8 cellular contexts compared by ENCODE assay signal in genomic region chr12:55929306-55929791, GRCh38. TPM values are rescaled to one million over a fixed set of nuclear protein-coding genes. Genes with fewer than 3 reads are reported as not detected.
DNase-seq lines count a peak whose midpoint lies in the region; TF ChIP-seq lines count a peak whose summit lies in the region.

No MANE protein-coding gene starts in this region.

- H2AFZ ChIP-seq in neural progenitor cell (replicated peaks) = no peak overlapping the region

- TF ChIP-seq POLR2A in vagina (IDR thresholded peaks at IDR 0.05) = no peak

- CTCF ChIA-PET in HEK293 (lab: Yijun Ruan, JAX) = interaction anchor here (0.6 to 1.6 kb wide), 6 partner anchors 10 to 133 kb away, joined by 3 to 15 read pairs (median 4); no protein-coding TSS in a partner anchor

- H3K9me3 ChIP-seq in HEK293 (ENCODE audit: control insufficient read depth, insufficient read depth, low read depth, low read length) = no peaks in the 10 kb centered on the region
- no peaks in the 10 kb centered on the region for H3K9me3 ChIP-seq in neural progenitor cell (ENCODE audit: low read depth)
- H3K9me3 ChIP-seq in vagina = no peaks in the 10 kb centered on the region

- no peaks in the 10 kb centered on the region for H3K27me3 Mint-ChIP-seq in activated naive CD4-positive, alpha-beta T cell treated with anti-CD3 and anti-CD28 coated beads, Interleukin-2, amount 50 U/mL, for 24 hours
- peaks cover 26% of the 10 kb centered on the region for H3K27me3 Mint-ChIP-seq in neural progenitor cell (ENCODE audit: insufficient read depth, low read depth)

- DNase-seq in GM12865 (ENCODE audit: low read depth) (peak; percentile 92), SIG-M5 (lab: John Stamatoyannopoulos, UW) (peak; percentile 35), neural progenitor cell (ENCODE audit: low spot score) (no peak), vagina (ENCODE audit: extremely low spot score in 2 of 2) (no peak), G401 (ENCODE audit: low spot score) (no peak), NCI-H524 (lab: John Stamatoyannopoulos, UW) (no peak)

- intact Hi-C loops in vagina (cut with DNase I) = no loop called here

- peaks cover 4% of the 10 kb centered on the region; the same call in 1 of the 2 replicates for H3K4me1 ChIP-seq in HEK293 (ENCODE audit: control insufficient read depth, insufficient read depth, low read length)
- H3K4me1 ChIP-seq in neural progenitor cell = peaks cover 9% of the 10 kb centered on the region
- H3K4me1 ChIP-seq in vagina = peaks cover 71% of the 10 kb centered on the region

- peak overlapping the region; percentile 19; the same call in 1 of the 2 replicates for H3K27ac ChIP-seq in HEK293 (ENCODE audit: extremely low read depth, low read depth, low read length)
- H3K27ac ChIP-seq in neural progenitor cell = no peak overlapping the region
- H3K27ac ChIP-seq in vagina = peak overlapping the region; percentile 94

- H3K4me3 ChIP-seq in GM12865 (ENCODE audit: low read depth, low read length) (peak overlapping the region; percentile 79), HEK293 (ENCODE audit: low read depth, low read length) (no peak overlapping the region), neural progenitor cell (no peak overlapping the region), vagina (no peak overlapping the region)

- no peaks in the 10 kb centered on the region for H3K9me3 Mint-ChIP-seq in activated naive CD4-positive, alpha-beta T cell treated with anti-CD3 and anti-CD28 coated beads, Interleukin-2, amount 50 U/mL, for 24 hours
- H3K9me3 Mint-ChIP-seq in neural progenitor cell = no peaks in the 10 kb centered on the region

- H3K4me1 Mint-ChIP-seq in activated naive CD4-positive, alpha-beta T cell treated with anti-CD3 and anti-CD28 coated beads, Interleukin-2, amount 50 U/mL, for 24 hours = peaks cover 55% of the 10 kb centered on the region
- H3K4me1 Mint-ChIP-seq in neural progenitor cell = peaks cover 38% of the 10 kb centered on the region

- H3K4me3 Mint-ChIP-seq in activated naive CD4-positive, alpha-beta T cell treated with anti-CD3 and anti-CD28 coated beads, Interleukin-2, amount 50 U/mL, for 24 hours = peak overlapping the region; percentile 99
- H3K4me3 Mint-ChIP-seq in neural progenitor cell = peak overlapping the region; percentile 99

- H3K9ac ChIP-seq in neural progenitor cell = no peak overlapping the region

- in situ Hi-C loops in G401 (cut with HindIII; ENCODE audit: low sequenced_read_pairs) = no loop called here

- peaks cover 57% of the 10 kb centered on the region for H3F3A ChIP-seq in neural progenitor cell (ENCODE audit: low read depth)

- H3K4me2 ChIP-seq in neural progenitor cell = no peak overlapping the region

- TF ChIP-seq CTCF in GM12865 (IDR thresholded peaks at IDR 0.05; ENCODE audit: insufficient read depth, low read depth, low read length, missing control alignments) (no peak), HEK293 (tag by site-specific recombination; IDR thresholded peaks at IDR 0.05) (no peak), neural progenitor cell (IDR thresholded peaks at IDR 0.05) (no peak), vagina (IDR thresholded peaks at IDR 0.05) (no peak)

- peaks cover 23% of the 10 kb centered on the region for H4K20me1 ChIP-seq in neural progenitor cell (ENCODE audit: low read depth)

- H3K27me3 ChIP-seq in neural progenitor cell = peaks cover 33% of the 10 kb centered on the region
- no peaks in the 10 kb centered on the region for H3K27me3 ChIP-seq in vagina

- POLR2A ChIA-PET in HEK293 (lab: Yijun Ruan, JAX) = interaction anchor here (1.0 to 4.4 kb wide), 3 partner anchors 78 to 100 kb away, joined by 3 to 42 read pairs (median 9); partner anchors contain the start of gene DNAJC14

- H3K36me3 ChIP-seq in HEK293 (ENCODE audit: control insufficient read depth in 2 of 2, insufficient read depth in 1 of 2, low read length in 2 of 2) = peaks cover 0 to 6% of the 10 kb centered on the region in 2 experiments; a peak in 2 of 3 replicates
- H3K36me3 ChIP-seq in neural progenitor cell = peaks cover 6% of the 10 kb centered on the region
- no peaks in the 10 kb centered on the region for H3K36me3 ChIP-seq in vagina

- peak overlapping the region; percentile 94 for H3K27ac Mint-ChIP-seq in activated naive CD4-positive, alpha-beta T cell treated with anti-CD3 and anti-CD28 coated beads, Interleukin-2, amount 50 U/mL, for 24 hours
- peak overlapping the region; percentile 31 for H3K27ac Mint-ChIP-seq in neural progenitor cell

- peaks cover 8% of the 10 kb centered on the region for H3K36me3 Mint-ChIP-seq in activated naive CD4-positive, alpha-beta T cell treated with anti-CD3 and anti-CD28 coated beads, Interleukin-2, amount 50 U/mL, for 24 hours
- H3K36me3 Mint-ChIP-seq in neural progenitor cell = peaks cover 1% of the 10 kb centered on the region

- peaks cover 36% of the 10 kb centered on the region for H3K79me2 ChIP-seq in neural progenitor cell (ENCODE audit: low read depth)

TF ChIP-seq in HEK293, 187 proteins besides CTCF, POLR2A, EP300 and RAD21:
- no peak for TF ChIP-seq KLF8 (tag by site-specific recombination; IDR thresholded peaks at IDR 0.05)
- TF ChIP-seq PATZ1 (tag by site-specific recombination; IDR thresholded peaks at IDR 0.05) = no peak
- TF ChIP-seq ZNF558 (tag by site-specific recombination; IDR thresholded peaks at IDR 0.05) = no peak
- TF ChIP-seq ZBTB6 (tag by site-specific recombination; IDR thresholded peaks at IDR 0.05) = no peak
- TF ChIP-seq ZNF645 (tag by site-specific recombination; IDR thresholded peaks at IDR 0.05) = no peak

RNA-seq across cellular contexts. Expression of gene DGKA, which starts 1.6 kb away (rescaled TPM):
- total RNA-seq in neural progenitor cell (ENCODE audit: low replicate concordance) (24.1 and 27.0 TPM in 2 replicates), vagina (140 TPM)
- 3.6 and 9.7 TPM in 2 replicates for total RNA-seq in G401 (2014; rRNA removed; shearing (Covaris generic))

RNA-seq across cellular contexts. Expression of gene PYM1, which starts 1.7 kb away (rescaled TPM):
- 44.6 and 72.5 TPM in 2 replicates for total RNA-seq in neural progenitor cell (ENCODE audit: low replicate concordance)
- 25.8 TPM for total RNA-seq in vagina
- total RNA-seq in G401 (2014; rRNA removed; shearing (Covaris generic)) = 93.9 and 119 TPM in 2 replicates

RNA-seq across cellular contexts. Expression of gene PMEL, which starts 36.5 kb away (rescaled TPM):
- total RNA-seq in neural progenitor cell (ENCODE audit: low replicate concordance) (207 and 301 TPM in 2 replicates), vagina (1.2 TPM)
- total RNA-seq in G401 (2014; rRNA removed; shearing (Covaris generic)) = 22.2 and 27.9 TPM in 2 replicates

RNA-seq across cellular contexts. Expression of gene CDK2, which starts 37.3 kb away (rescaled TPM):
- total RNA-seq in neural progenitor cell (ENCODE audit: low replicate concordance) = 46.5 and 52.2 TPM in 2 replicates
- total RNA-seq in vagina = 26.0 TPM
- 44.7 and 52.3 TPM in 2 replicates for total RNA-seq in G401 (2014; rRNA removed; shearing (Covaris generic))

RNA-seq across cellular contexts. Expression of gene RAB5B, which starts 44.5 kb away (rescaled TPM):
- 62.9 and 64.5 TPM in 2 replicates for total RNA-seq in neural progenitor cell (ENCODE audit: low replicate concordance)
- total RNA-seq in vagina = 80.5 TPM
- total RNA-seq in G401 (2014; rRNA removed; shearing (Covaris generic)) = 16.9 and 22.1 TPM in 2 replicates

Comparison
In these comparisons a context has a peak if more than half of its experiments do, and no peak if none do; other contexts are left out.
1. DNase-seq: peak in GM12865 (single experiment) and SIG-M5 (single experiment); none in neural progenitor cell (single experiment), vagina (0 of 2), G401 (single experiment) and NCI-H524 (0 of 2).
2. RNA of gene PMEL, which starts 36.5 kb away (total RNA-seq): 207 to 301 TPM in neural progenitor cell and 22.2 to 27.9 TPM in G401; 1.2 TPM in vagina (single experiment); every median in the first group is over 10 times any median in the second.